In the genomic region with DNA sequence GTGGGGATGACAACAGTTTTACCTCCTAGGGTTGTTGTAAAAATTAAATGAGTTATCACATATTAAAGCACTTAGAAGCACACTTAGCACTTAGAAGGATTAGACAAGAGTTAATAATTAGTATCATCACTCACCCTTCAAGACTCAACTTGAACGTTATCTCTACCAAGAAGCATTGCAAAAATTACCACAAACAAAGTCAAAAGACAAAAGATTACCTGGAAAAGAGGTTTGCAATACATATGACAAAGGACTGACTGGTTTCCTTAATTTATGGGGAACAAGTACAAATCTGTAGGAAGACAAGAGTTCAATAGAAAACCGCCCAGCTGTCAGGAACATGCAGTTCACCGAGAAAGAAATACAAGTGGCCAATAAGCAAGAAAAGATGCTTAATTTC, we compare ENCODE assay signal across 20 cellular contexts.
"Had no signal": no experiment of that assay in that cellular context is flagged by ENCODE, and none has a peak within 500 bp of the region (broad histone marks: within the 10 kb centered on the region; RNA-seq: fewer than 3 reads in every experiment).

No MANE protein-coding gene starts in this region.

- ATAC-seq: esophagus mucosa; gastroesophageal sphincter; heart left ventricle; left colon; left lobe of liver; lower lobe of right lung; naive thymus-derived CD4-positive, alpha-beta T cell had no signal

- H3K4me1 ChIP-seq: gastroesophageal sphincter, heart left ventricle, lower lobe of right lung had no signal

- H3K4me3 ChIP-seq: coronary artery, dorsolateral prefrontal cortex, gastroesophageal sphincter, heart left ventricle, left ventricle myocardium inferior, lower lobe of right lung had no signal

- H3K9me3 ChIP-seq: lower lobe of right lung had no signal

- H3K27ac ChIP-seq: coronary artery, dorsolateral prefrontal cortex, epithelial cell of prostate, gastroesophageal sphincter, heart left ventricle, left ventricle myocardium inferior, lower lobe of right lung had no signal

- H3K36me3 ChIP-seq: gastroesophageal sphincter, heart left ventricle, left ventricle myocardium inferior, lower lobe of right lung had no signal

- DNase-seq: dermis blood vessel endothelial cell; dorsolateral prefrontal cortex; effector CD4-positive, alpha-beta T cell; effector memory CD4-positive, alpha-beta T cell; erythroblast; heart left ventricle; hippocampal formation; kidney; kidney glomerular epithelial cell; left colon; left ventricle myocardium inferior; lower lobe of right lung; mesendoderm; midbrain; naive thymus-derived CD4-positive, alpha-beta T cell had no signal

- H3K27me3 ChIP-seq: dorsolateral prefrontal cortex, gastroesophageal sphincter, heart left ventricle had no signal
